8 cellular contexts compared by ENCODE assay signal in the genomic region with DNA sequence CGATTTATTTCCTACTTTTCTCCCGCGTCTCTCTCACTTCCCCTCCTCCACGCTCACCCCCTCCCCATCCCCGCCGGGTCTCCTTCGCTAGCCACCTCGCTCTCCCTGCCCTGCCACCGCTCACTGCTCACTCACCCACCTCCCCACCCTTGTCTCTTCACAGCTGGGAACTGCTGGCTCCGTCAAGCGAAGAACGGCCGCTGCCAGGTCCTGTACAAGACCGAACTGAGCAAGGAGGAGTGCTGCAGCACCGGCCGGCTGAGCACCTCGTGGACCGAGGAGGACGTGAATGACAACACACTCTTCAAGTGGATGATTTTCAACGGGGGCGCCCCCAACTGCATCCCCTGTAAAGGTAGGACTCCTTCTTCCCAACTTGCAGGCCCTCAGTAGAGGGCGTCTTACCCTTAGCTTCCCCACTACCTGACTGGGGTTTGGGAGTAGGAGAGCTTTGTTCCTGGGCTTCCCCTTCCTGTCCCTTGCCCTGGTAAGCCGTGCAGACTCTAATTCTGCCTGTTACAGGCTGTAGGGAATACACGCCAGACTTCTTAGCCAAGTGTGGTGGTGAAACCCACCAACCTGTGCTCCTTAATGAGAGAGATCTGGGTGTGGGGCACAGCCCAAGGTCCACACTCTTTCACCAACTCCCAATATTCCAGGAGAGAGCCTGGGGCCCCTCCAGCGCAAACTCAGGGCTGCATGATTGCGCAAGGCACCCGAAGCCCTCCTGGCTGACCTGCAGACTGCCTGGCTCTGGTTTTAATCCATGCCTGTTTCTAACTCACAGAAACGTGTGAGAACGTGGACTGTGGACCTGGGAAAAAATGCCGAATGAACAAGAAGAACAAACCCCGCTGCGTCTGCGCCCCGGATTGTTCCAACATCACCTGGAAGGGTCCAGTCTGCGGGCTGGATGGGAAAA. TPM values are rescaled to one million over a fixed set of nuclear protein-coding genes. Genes with fewer than 3 reads are reported as not detected.
DNase-seq lines count a peak whose midpoint lies in the region; ATAC-seq and TF ChIP-seq lines count a peak whose summit lies in the region.

No MANE protein-coding gene starts in this region.

- peak; percentile 30; the same call in 1 of the 2 replicates for TF ChIP-seq CTCF in HFFc6 (IDR thresholded peaks at IDR 0.05)
- no peak for TF ChIP-seq CTCF in activated CD8-positive, alpha-beta T cell treated with anti-CD3 and anti-CD28 coated beads for 36 hours (IDR thresholded peaks at IDR 0.05)
- no peak for TF ChIP-seq CTCF in natural killer cell (IDR thresholded peaks at IDR 0.05)

- peak; percentile 31 for ATAC-seq in activated CD8-positive, alpha-beta T cell treated with anti-CD3 and anti-CD28 coated beads for 36 hours
- peak; percentile 17 to 40 (median 23) for ATAC-seq in natural killer cell
- ATAC-seq in HG02970 (IDR thresholded peaks at IDR 0.05; ENCODE audit: low FRiP score, unreplicated experiment), result no peak

- H3K9me3 ChIP-seq in BLaER1, result no peaks in the 10 kb centered on the region

- peak overlapping the region; percentile 60 for H3K4me3 ChIP-seq in BLaER1

- H3K36me3 Mint-ChIP-seq in HFFc6 (ENCODE audit: low read depth), result peaks cover 28% of the 10 kb centered on the region
- H3K36me3 Mint-ChIP-seq in activated CD8-positive, alpha-beta T cell treated with anti-CD3 and anti-CD28 coated beads for 36 hours (ENCODE audit: low read depth), result no peaks in the 10 kb centered on the region
- peaks cover 8% of the 10 kb centered on the region for H3K36me3 Mint-ChIP-seq in natural killer cell

- peak overlapping the region; percentile 86 for H3K4me2 ChIP-seq in BLaER1

- H3K4me1 Mint-ChIP-seq in HFFc6 (ENCODE audit: low read depth) (peaks cover 47% of the 10 kb centered on the region), natural killer cell (peaks cover 44 to 49% of the 10 kb centered on the region in 2 donors)
- peaks cover 31% of the 10 kb centered on the region for H3K4me1 Mint-ChIP-seq in activated CD8-positive, alpha-beta T cell treated with anti-CD3 and anti-CD28 coated beads for 36 hours (ENCODE audit: low read depth)

- H3K9ac ChIP-seq in BLaER1, result no peak overlapping the region

- no peak for DNase-seq in HFFc6
- DNase-seq in activated CD8-positive, alpha-beta T cell treated with anti-CD3 and anti-CD28 coated beads for 36 hours, result peak; percentile 46
- DNase-seq in fibroblast of peridontal ligament (ENCODE audit: extremely low read depth), result peak; percentile 59
- no peak for DNase-seq in natural killer cell
- no peak for DNase-seq in DMS114 treated with DMSO at 0.1 percent for 48 hours (lab: John Stamatoyannopoulos, UW; ENCODE audit: unreplicated experiment)
- no peak for DNase-seq in putamen (ENCODE audit: low spot score)

- intact Hi-C loops in activated CD8-positive, alpha-beta T cell treated with anti-CD3 and anti-CD28 coated beads for 36 hours (cut with micrococcal nuclease), result no loop called here
- intact Hi-C loops in natural killer cell (cut with micrococcal nuclease), result no loop called here

- H3K4me3 Mint-ChIP-seq in HFFc6 (peak overlapping the region; percentile 96), natural killer cell (peak overlapping the region; percentile 96)
- H3K4me3 Mint-ChIP-seq in activated CD8-positive, alpha-beta T cell treated with anti-CD3 and anti-CD28 coated beads for 36 hours, result peak overlapping the region; percentile 79

- H3K4me1 ChIP-seq in BLaER1, result peaks cover 36% of the 10 kb centered on the region

- H3K27ac Mint-ChIP-seq in HFFc6 (peak overlapping the region; percentile 86; the same call in 1 of the 2 replicates), natural killer cell (peak overlapping the region; percentile 64 to 65)
- no peak overlapping the region for H3K27ac Mint-ChIP-seq in activated CD8-positive, alpha-beta T cell treated with anti-CD3 and anti-CD28 coated beads for 36 hours

- no peak overlapping the region for H3K27ac ChIP-seq in BLaER1

- H3K27me3 ChIP-seq in BLaER1, result peaks cover 67% of the 10 kb centered on the region

- no peaks in the 10 kb centered on the region for H3K36me3 ChIP-seq in BLaER1

- CTCF ChIA-PET in activated CD8-positive, alpha-beta T cell treated with anti-CD3 and anti-CD28 coated beads for 36 hours (lab: Charles Lee), result no interaction called here

- peaks cover 48% of the 10 kb centered on the region for H4K20me1 ChIP-seq in BLaER1

- H3K9me3 Mint-ChIP-seq in HFFc6, result no peaks in the 10 kb centered on the region
- H3K9me3 Mint-ChIP-seq in activated CD8-positive, alpha-beta T cell treated with anti-CD3 and anti-CD28 coated beads for 36 hours, result no peaks in the 10 kb centered on the region
- no peaks in the 10 kb centered on the region for H3K9me3 Mint-ChIP-seq in natural killer cell

- H3K27me3 Mint-ChIP-seq in HFFc6 (ENCODE audit: insufficient read depth) (peaks cover 7% of the 10 kb centered on the region), natural killer cell (ENCODE audit: low read depth in 2 of 2) (peaks cover 21 to 40% of the 10 kb centered on the region in 2 donors)
- peaks cover 44% of the 10 kb centered on the region for H3K27me3 Mint-ChIP-seq in activated CD8-positive, alpha-beta T cell treated with anti-CD3 and anti-CD28 coated beads for 36 hours

- POLR2A ChIA-PET in activated CD8-positive, alpha-beta T cell treated with anti-CD3 and anti-CD28 coated beads for 36 hours (lab: Charles Lee), result no interaction called here

RNA-seq across cellular contexts. Expression of gene FST, which starts 2.5 kb away (rescaled TPM):
- total RNA-seq in HFFc6 (2021; fragmentation: NEBNext Ultra II Directional; extraction: Animal tissue kit (Norgen Biotek cat#: 25700)), result 10 to 100 TPM; 14.2 to 92.1 (median 82.2) TPM
- total RNA-seq in activated CD8-positive, alpha-beta T cell treated with anti-CD3 and anti-CD28 coated beads for 36 hours, result under 1 TPM; 0.16 to 0.43 TPM
- not detected for total RNA-seq in natural killer cell

Comparison
In these comparisons a context has a peak if more than half of its experiments do, and no peak if none do; other contexts are left out.
1. DNase-seq: peak in activated CD8-positive, alpha-beta T cell treated with anti-CD3 and anti-CD28 coated beads for 36 hours (single experiment) and fibroblast of peridontal ligament (single experiment); none in HFFc6 (single experiment), natural killer cell (single experiment), DMS114 treated with DMSO at 0.1 percent for 48 hours (single experiment) and putamen (single experiment).
2. RNA of gene FST, which starts 2.5 kb away (total RNA-seq): 14.2 to 92.1 TPM in HFFc6; 0.16 to 0.43 TPM in activated CD8-positive, alpha-beta T cell treated with anti-CD3 and anti-CD28 coated beads for 36 hours and not detected in natural killer cell; every median in the first group is over 10 times any median in the second.
3. Peak in every context shown above with its lines, with median percentiles within 50 percentile points of each other: H3K4me3 Mint-ChIP-seq.